34 cellular contexts compared by ENCODE assay signal in genomic region chr4:24403263-24403662, GRCh38.
"Had no signal": no experiment of that assay in that cellular context is flagged by ENCODE, and none has a peak within 500 bp of the region (broad histone marks: within the 10 kb centered on the region; RNA-seq: fewer than 3 reads in every experiment).

No MANE protein-coding gene starts in this region.

- H3K27ac ChIP-seq: KMS-11 had no signal

- H3K36me3 ChIP-seq: MG63 had no signal

- DNase-seq: Karpas-422, Kasumi-1, KG1, MG63, MM.1S, MV-4-11, NCI-H1048, NCI-H1092, NCI-H1092 treated with DMSO at 0.1 percent for 48 hours, NCI-H1105, NCI-H1105 treated with DMSO at 0.1 percent for 48 hours, NCI-H1417, NCI-H1417 treated with DMSO at 0.1 percent for 48 hours, NCI-H1436, NCI-H1436 treated with DMSO at 0.1 percent for 48 hours, NCI-H146, NCI-H1694, NCI-H1694 treated with DMSO at 0.1 percent for 48 hours, NCI-H187, NCI-H187 treated with DMSO at 0.1 percent for 48 hours, NCI-H1930, NCI-H2029, NCI-H2081, NCI-H2081 treated with DMSO at 0.1 percent for 48 hours, NCI-H2107, NCI-H2171, NCI-H2171 treated with DMSO at 0.1 percent for 48 hours, NCI-H2227 treated with DMSO at 0.1 percent for 48 hours, NCI-H226, NCI-H345, NCI-H446, NCI-H446 treated with DMSO at 0.1 percent for 48 hours, NCI-H510A had no signal

- H3K4me3 ChIP-seq: MG63 had no signal

- H3K9me3 ChIP-seq: MG63 had no signal

- H3K27me3 ChIP-seq: MG63 had no signal
